ENCODE assay signal across 10 cellular contexts in genomic region chr15:49225572-49226281, GRCh38. TPM values are rescaled to one million over a fixed set of nuclear protein-coding genes. Genes with fewer than 3 reads are reported as not detected.
DNase-seq lines count a peak whose midpoint lies in the region; ATAC-seq, FAIRE-seq and TF ChIP-seq lines count a peak whose summit lies in the region.
"Had no signal": no experiment of that assay in that cellular context is flagged by ENCODE, and none has a peak within 500 bp of the region (broad histone marks: within the 10 kb centered on the region; RNA-seq: fewer than 3 reads in every experiment).

No MANE protein-coding gene starts in this region.

- H3K9ac ChIP-seq in DND-41 (ENCODE audit: low read depth, low read length) (no peak overlapping the region), GM12878 (ENCODE audit: control insufficient read depth, insufficient read depth, low read length) (no peak overlapping the region)

- WGBS in GM12878 (ENCODE audit: insufficient coverage, insufficient replicate concordance, low lambda C conversion rate, missing lambda C conversion rate), result 97% methylated on average over 3 of the region's 3 CpGs

- TF ChIP-seq RAD21 in GM12878 (IDR thresholded peaks at IDR 0.05; ENCODE audit: insufficient read depth, low read depth, low read length), result no peak

- H3K4me3 ChIP-seq in DND-41 (ENCODE audit: low read depth in 1 of 2, low read length in 2 of 2) (no peak overlapping the region), GM12878 (no peak overlapping the region)
- H3K4me3 ChIP-seq: PC-9 had no signal

- H3K4me1 ChIP-seq in DND-41 (ENCODE audit: insufficient read depth, low read length), result peaks cover 7% of the 10 kb centered on the region
- H3K4me1 ChIP-seq in GM12878 (ENCODE audit: control insufficient read depth, insufficient read depth, low read length), result no peaks in the 10 kb centered on the region

- peaks cover 10% of the 10 kb centered on the region for H4K20me1 ChIP-seq in DND-41 (ENCODE audit: insufficient read depth, low read length)
- no peaks in the 10 kb centered on the region for H4K20me1 ChIP-seq in GM12878 (ENCODE audit: control insufficient read depth, insufficient read depth)

- CTCF ChIA-PET in GM12878 (lab: Yijun Ruan, JAX), result interaction anchor here (0.6 to 3.2 kb wide), 4 partner anchors 11 to 366 kb away, joined by 3 to 12 read pairs (median 5); no protein-coding TSS in a partner anchor

- H2AFZ ChIP-seq in DND-41 (ENCODE audit: low read depth, low read length) (no peak overlapping the region), GM12878 (ENCODE audit: control insufficient read depth, low read depth, low read length) (no peak overlapping the region)
- H2AFZ ChIP-seq: PC-9 had no signal

- no peak for ATAC-seq in DND-41 (ENCODE audit: insufficient read depth, low read depth)
- no peak; the same call in 2 of the 3 replicates for ATAC-seq in GM12878
- ATAC-seq in left lobe of liver, result peak; percentile 15
- no peak for ATAC-seq in HG02981 (IDR thresholded peaks at IDR 0.05; ENCODE audit: unreplicated experiment)
- no peak for ATAC-seq in HG03095 (IDR thresholded peaks at IDR 0.05; ENCODE audit: unreplicated experiment)

- no peak for FAIRE-seq in GM12878 (lab: Jason Lieb, UNC)

- H3K9me3 ChIP-seq in DND-41 (ENCODE audit: insufficient read depth, low read length, severe bottlenecking) (peaks cover 2% of the 10 kb centered on the region), GM12878 (replicated peaks; ENCODE audit: control insufficient read depth, insufficient read depth, low read length) (peaks cover 12% of the 10 kb centered on the region)

- H3K79me2 ChIP-seq in DND-41 (ENCODE audit: insufficient read depth, low read length), result peaks cover 10% of the 10 kb centered on the region; the same call in 1 of the 2 replicates
- no peaks in the 10 kb centered on the region; the same call in 1 of the 2 replicates for H3K79me2 ChIP-seq in GM12878 (ENCODE audit: control insufficient read depth, insufficient read depth, low read length)

- H3K4me2 ChIP-seq in DND-41 (ENCODE audit: insufficient read depth, low read length) (no peak overlapping the region), GM12878 (ENCODE audit: control insufficient read depth, insufficient read depth) (no peak overlapping the region)
- H3K4me2 ChIP-seq: PC-9 had no signal

- no peak overlapping the region for H3K27ac ChIP-seq in DND-41 (ENCODE audit: low read length)
- H3K27ac ChIP-seq in GM12878 (ENCODE audit: control insufficient read depth, insufficient read depth), result no peak overlapping the region
- H3K27ac ChIP-seq: PC-9 had no signal

- H3K27me3 ChIP-seq in DND-41 (ENCODE audit: insufficient read depth, low read length, poor library complexity) (no peaks in the 10 kb centered on the region), GM12878 (replicated peaks in 1 of 2; ENCODE audit: control insufficient read depth in 2 of 2, insufficient read depth in 2 of 2, low read length in 1 of 2) (no peaks in the 10 kb centered on the region)

- TF ChIP-seq CTCF in DND-41 (IDR thresholded peaks at IDR 0.05; ENCODE audit: borderline replicate concordance, extremely low read depth, low read length, poor library complexity, severe bottlenecking) (peak; percentile 35), GM12878 (IDR thresholded peaks at IDR 0.05 in 2 of 3, conservative IDR thresholded peaks at IDR 0.05 in 1 of 3; ENCODE audit: control insufficient read depth in 2 of 3, extremely low read depth in 1 of 3, insufficient read depth in 1 of 3, low read depth in 3 of 3, low read length in 3 of 3) (peak in 2 of 3 experiments; percentile 15 to 27; a peak in 3 of 6 replicates)

- no peak for TF ChIP-seq POLR2A in GM12878 (IDR thresholded peaks at IDR 0.05; ENCODE audit: low read depth, low read length)

- no peak for TF ChIP-seq EP300 in GM12878 (IDR thresholded peaks at IDR 0.05; ENCODE audit: borderline replicate concordance in 1 of 2, control insufficient read depth in 1 of 2, low read depth in 2 of 2, low read length in 2 of 2)

- SMC1A ChIA-PET in GM12878 (lab: Charles Lee; ENCODE audit: uncharacterized antibody, unreplicated experiment), result no interaction called here

- H3K36me3 ChIP-seq in DND-41 (ENCODE audit: insufficient read depth, low read length) (peaks cover 6% of the 10 kb centered on the region), GM12878 (ENCODE audit: control insufficient read depth in 2 of 2, insufficient read depth in 2 of 2, low read length in 1 of 2) (no peaks in the 10 kb centered on the region; a peak in 1 of 4 replicates)

- DNase-seq in DND-41 (no peak), Kasumi-1 (lab: John Stamatoyannopoulos, UW) (peak; percentile 19 to 20), GM12878 (ENCODE audit: low read depth, low spot score) (no peak), left lobe of liver (ENCODE audit: low spot score) (no peak), NCI-H2107 (lab: John Stamatoyannopoulos, UW) (no peak), DMS79 treated with DMSO at 0.1 percent for 48 hours (lab: John Stamatoyannopoulos, UW) (no peak)
- DNase-seq: immature natural killer cell had no signal

- intact Hi-C loops in GM12878 (cut with micrococcal nuclease; ENCODE audit: unreplicated experiment), result no loop called here

- no TSS peak for BruUV-seq in GM12878 (replicated peaks; lab: Mats Ljungman, UMichigan)

- in situ Hi-C loops in GM12878 (cut with MboI), result loop anchor here (5.0 kb wide), 1 partner anchor 197 kb away; the partner anchor contains the start of gene FGF7

- RAD21 ChIA-PET in GM12878 (lab: Charles Lee; ENCODE audit: unreplicated experiment), result no interaction called here

- POLR2A ChIA-PET in GM12878 (lab: Charles Lee), result no interaction called here

TF ChIP-seq in GM12878, 131 proteins besides CTCF, POLR2A, EP300 and RAD21 (continues in another document):
- TF ChIP-seq PKNOX1 (IDR thresholded peaks at IDR 0.05), result no peak
- TF ChIP-seq ZBED1 (IDR thresholded peaks at IDR 0.05; ENCODE audit: borderline replicate concordance), result no peak
- no peak for TF ChIP-seq NKRF (conservative IDR thresholded peaks at IDR 0.05)
- no peak for TF ChIP-seq NFIC (IDR thresholded peaks at IDR 0.05; ENCODE audit: low read depth, low read length)
- TF ChIP-seq STAT3 (IDR thresholded peaks at IDR 0.05; ENCODE audit: low read depth, low read length), result no peak
- TF ChIP-seq SIN3A (IDR thresholded peaks at IDR 0.05; ENCODE audit: low read depth, low read length), result no peak

RNA-seq across cellular contexts. Expression of gene GALK2, which starts 55.7 kb away (rescaled TPM):
- 45.1 and 46.2 TPM in 2 replicates for total RNA-seq in GM12878 (2013; cell fraction: nucleolus; rRNA removed)
- 16.5 and 18.6 TPM in 2 replicates for total RNA-seq in GM12878 (2014; rRNA removed)
- total RNA-seq in GM12878 (2014; rRNA removed; fragmentation: Illumina TruSeq; extraction: Trizol), result 14.2 and 18.0 TPM in 2 replicates
- total RNA-seq in GM12878 (2021), result 11.9 and 15.1 TPM in 2 replicates
- polyA plus RNA-seq in GM12878 (2011; ENCODE audit: low read depth), result 9.5 TPM
- polyA plus RNA-seq in GM12878 (2011; rRNA removed), result 13.5 and 16.2 TPM in 2 replicates
- polyA plus RNA-seq in GM12878 (2011; cell fraction: cytosol; rRNA removed), result 11.2 and 11.9 TPM in 2 replicates
- 9.1 and 10.8 TPM in 2 replicates for polyA plus RNA-seq in GM12878 (2011; cell fraction: nucleus; rRNA removed)
- polyA plus RNA-seq in GM12878 (2012), result 14.1 and 17.6 TPM in 2 replicates
- 13.5 and 17.4 TPM in 2 replicates for polyA plus RNA-seq in GM12878 (2014; fragmentation: Illumina TruSeq; extraction: Trizol)
- 10 to 100 TPM; 20.8 to 26.7 TPM for polyA plus RNA-seq in GM12878 (2014; fragmentation: Nextera tagmentation; extraction: Ambion mirVana)
- polyA plus RNA-seq in GM12878 (2014; rRNA removed), result 10.0 and 14.0 TPM in 2 replicates
- 10 to 100 TPM; 17.7 to 18.2 TPM for polyA plus RNA-seq in GM12878 (2016; fragmentation: Nextera tagmentation; extraction: Ambion mirVana)
- 15.4 and 24.9 TPM in 2 replicates for polyA minus RNA-seq in GM12878 (2011; rRNA and poly(A)+ RNA removed)
- 4.4 and 10.1 TPM in 2 replicates for polyA minus RNA-seq in GM12878 (2011; cell fraction: cytosol; rRNA and poly(A)+ RNA removed)
- polyA minus RNA-seq in GM12878 (2011; cell fraction: nucleus; rRNA and poly(A)+ RNA removed), result 25.3 and 32.4 TPM in 2 replicates
- 29.7 TPM for total RNA-seq in left lobe of liver

Comparison
In these comparisons a context has a peak if more than half of its experiments do, and no peak if none do; other contexts are left out.
1. DNase-seq: peak in Kasumi-1 (2 of 2); none in DND-41 (single experiment), GM12878 (single experiment), left lobe of liver (single experiment), NCI-H2107 (single experiment) and DMS79 treated with DMSO at 0.1 percent for 48 hours (single experiment).